ENCODE assay signal across 8 cellular contexts in genomic region chr3:87088984-87089841, GRCh38.
A peak's percentile ranks its signal among the peaks of the same experiment; 100 is the strongest.
DNase-seq lines count a peak whose midpoint lies in the region; ATAC-seq, FAIRE-seq and TF ChIP-seq lines count a peak whose summit lies in the region.

No MANE protein-coding gene starts in this region.

- H3K79me2 ChIP-seq in keratinocyte (ENCODE audit: control insufficient read depth, insufficient read depth, low read length): no peaks in the 10 kb centered on the region
- H3K79me2 ChIP-seq in mesendoderm (ENCODE audit: control insufficient read depth, insufficient read depth, low read length): no peaks in the 10 kb centered on the region

- H3K36me3 Mint-ChIP-seq in activated naive CD4-positive, alpha-beta T cell treated with anti-CD3 and anti-CD28 coated beads, Interleukin-2, amount 50 U/mL, for 24 hours: no peaks in the 10 kb centered on the region
- H3K36me3 Mint-ChIP-seq in stimulated activated naive B cell treated with anti-CD40 and anti-IgM and Interleukin-4, amounts not matched to agents 10 μg/mL and 1 μg/mL and 100 μg/mL, for 72 hours: no peaks in the 10 kb centered on the region

- no peak for FAIRE-seq in keratinocyte (lab: Jason Lieb, UNC)

- H2BK15ac ChIP-seq in mesendoderm (replicated peaks; ENCODE audit: low read depth): no peak overlapping the region

- no peak overlapping the region for H2BK120ac ChIP-seq in mesendoderm (ENCODE audit: low read depth, low read length)

- H3K27me3 Mint-ChIP-seq in activated naive CD4-positive, alpha-beta T cell treated with anti-CD3 and anti-CD28 coated beads, Interleukin-2, amount 50 U/mL, for 24 hours: peaks cover 4% of the 10 kb centered on the region
- H3K27me3 Mint-ChIP-seq in stimulated activated naive B cell treated with anti-CD40 and anti-IgM and Interleukin-4, amounts not matched to agents 10 μg/mL and 1 μg/mL and 100 μg/mL, for 72 hours: peaks cover 0 to 4% of the 10 kb centered on the region in 2 donors

- no peaks in the 10 kb centered on the region for H3K9me1 ChIP-seq in keratinocyte (ENCODE audit: control insufficient read depth, extremely low read depth, insufficient read depth, low read length)

- H3K36me3 ChIP-seq in body of pancreas (replicated peaks in 1 of 2; ENCODE audit: insufficient read depth in 1 of 2, low read depth in 2 of 2) (no peaks in the 10 kb centered on the region), keratinocyte (ENCODE audit: control insufficient read depth in 2 of 2, extremely low read depth in 1 of 2, insufficient read depth in 2 of 2, low read length in 2 of 2) (no peaks in the 10 kb centered on the region), mesendoderm (ENCODE audit: control insufficient read depth, insufficient read depth, low read length) (no peaks in the 10 kb centered on the region)

- ATAC-seq in HG02678 (IDR thresholded peaks at IDR 0.05; ENCODE audit: unreplicated experiment) (peak; percentile 75), body of pancreas (peak; percentile 95)
- peak; percentile 78 to 83 for ATAC-seq in stimulated activated naive B cell treated with anti-CD40 and anti-IgM and Interleukin-4, amounts not matched to agents 10 μg/mL and 1 μg/mL and 100 μg/mL, for 72 hours (replicated peaks)

- H3K4me2 ChIP-seq in keratinocyte (ENCODE audit: control insufficient read depth, extremely low read depth, insufficient read depth, low read depth, low read length): peak overlapping the region; percentile 90
- no peak overlapping the region for H3K4me2 ChIP-seq in mesendoderm (ENCODE audit: low read length)

- no peak overlapping the region for H3K4ac ChIP-seq in mesendoderm (ENCODE audit: low read depth, low read length)

- no peak overlapping the region for H4K8ac ChIP-seq in mesendoderm (ENCODE audit: low read depth, low read length)

- no peak overlapping the region for H3K23ac ChIP-seq in mesendoderm (ENCODE audit: low read length)

- H3K79me1 ChIP-seq in mesendoderm (ENCODE audit: low read length): no peaks in the 10 kb centered on the region

- TF ChIP-seq CTCF in body of pancreas (IDR thresholded peaks at IDR 0.05): no peak
- TF ChIP-seq CTCF in keratinocyte (optimal IDR thresholded peaks at IDR 0.05 in 1 of 3, IDR thresholded peaks at IDR 0.05 in 1 of 3, conservative IDR thresholded peaks at IDR 0.05 in 1 of 3; ENCODE audit: extremely low read depth in 1 of 3, insufficient read depth in 2 of 3, low read length in 3 of 3): no peak

- no peaks in the 10 kb centered on the region for H4K20me1 ChIP-seq in keratinocyte (ENCODE audit: control insufficient read depth, extremely low read depth, insufficient read depth, low read length)

- peaks cover 12% of the 10 kb centered on the region for H3K4me1 Mint-ChIP-seq in activated naive CD4-positive, alpha-beta T cell treated with anti-CD3 and anti-CD28 coated beads, Interleukin-2, amount 50 U/mL, for 24 hours
- H3K4me1 Mint-ChIP-seq in stimulated activated naive B cell treated with anti-CD40 and anti-IgM and Interleukin-4, amounts not matched to agents 10 μg/mL and 1 μg/mL and 100 μg/mL, for 72 hours: peaks cover 4 to 18% of the 10 kb centered on the region in 2 donors

- no peak for DNase-seq in activated naive CD4-positive, alpha-beta T cell treated with Interleukin-2 at 50 U/mL for 16 hours
- DNase-seq in NCI-H345 treated with DMSO at 0.1 percent for 48 hours (lab: John Stamatoyannopoulos, UW; ENCODE audit: unreplicated experiment): peak; percentile 10
- peak; percentile 49 to 68 (median 62) for DNase-seq in body of pancreas
- DNase-seq in keratinocyte (ENCODE audit: low read depth, low spot score): no peak
- no peak for DNase-seq in stimulated activated naive B cell treated with anti-CD40 and anti-IgM and Interleukin-4, amounts not matched to agents 10 μg/mL and 1 μg/mL and 100 μg/mL, for 72 hours
- no peak for DNase-seq in mesendoderm

- dilution Hi-C loops in keratinocyte (cut with MboI; ENCODE audit: extremely low pct_ligation_motif_present, low sequenced_read_pairs): no loop called here

- no peak overlapping the region for H2BK5ac ChIP-seq in mesendoderm (ENCODE audit: low read length)

- 2 to 6% methylated on average over 25 to 39 of the region's 41 CpGs for WGBS in body of pancreas, 2 donors
- WGBS in mesendoderm (ENCODE audit: extremely low coverage, insufficient coverage, low lambda C conversion rate): no CpG with 5 or more reads among the region's 41 CpGs

- H3K27ac ChIP-seq in body of pancreas (peak overlapping the region; percentile 62 to 82 (median 75)), keratinocyte (ENCODE audit: control insufficient read depth, insufficient read depth, low read length) (no peak overlapping the region), mesendoderm (ENCODE audit: low read depth, low read length) (no peak overlapping the region)

- H3K56ac ChIP-seq in mesendoderm (ENCODE audit: low read length): no peak overlapping the region

- H2AK5ac ChIP-seq in mesendoderm (ENCODE audit: low read length): no peak overlapping the region

- no peak overlapping the region for H3K27ac Mint-ChIP-seq in activated naive CD4-positive, alpha-beta T cell treated with anti-CD3 and anti-CD28 coated beads, Interleukin-2, amount 50 U/mL, for 24 hours
- peak overlapping the region; percentile 67 for H3K27ac Mint-ChIP-seq in stimulated activated naive B cell treated with anti-CD40 and anti-IgM and Interleukin-4, amounts not matched to agents 10 μg/mL and 1 μg/mL and 100 μg/mL, for 72 hours

- H4K5ac ChIP-seq in mesendoderm (ENCODE audit: low read length): no peak overlapping the region

- H3K9me3 ChIP-seq in body of pancreas: no peaks in the 10 kb centered on the region
- H3K9me3 ChIP-seq in keratinocyte (ENCODE audit: control insufficient read depth, low read depth, low read length): no peaks in the 10 kb centered on the region

- H3K4me3 Mint-ChIP-seq in activated naive CD4-positive, alpha-beta T cell treated with anti-CD3 and anti-CD28 coated beads, Interleukin-2, amount 50 U/mL, for 24 hours: peak overlapping the region; percentile 70
- peak overlapping the region; percentile 84 to 90 for H3K4me3 Mint-ChIP-seq in stimulated activated naive B cell treated with anti-CD40 and anti-IgM and Interleukin-4, amounts not matched to agents 10 μg/mL and 1 μg/mL and 100 μg/mL, for 72 hours

- peaks cover 4% of the 10 kb centered on the region for H3K4me1 ChIP-seq in body of pancreas
- H3K4me1 ChIP-seq in keratinocyte (ENCODE audit: control insufficient read depth, extremely low read depth, insufficient read depth, low read length): peaks cover 10% of the 10 kb centered on the region
- H3K4me1 ChIP-seq in mesendoderm (ENCODE audit: control insufficient read depth, low read depth, low read length): no peaks in the 10 kb centered on the region

- no peak overlapping the region for H3K18ac ChIP-seq in mesendoderm (ENCODE audit: low read length)

- peak overlapping the region; percentile 99 for H2AFZ ChIP-seq in keratinocyte (ENCODE audit: control insufficient read depth, low read length)

- peak overlapping the region; percentile 43 to 49 for H3K4me3 ChIP-seq in body of pancreas
- peak overlapping the region; percentile 39 to 66 (median 63) for H3K4me3 ChIP-seq in keratinocyte (ENCODE audit: control insufficient read depth in 2 of 3, extremely low read depth in 1 of 3, insufficient read depth in 2 of 3, low read depth in 1 of 3, low read length in 3 of 3)
- no peak overlapping the region for H3K4me3 ChIP-seq in mesendoderm (ENCODE audit: low read length)

- intact Hi-C loops in body of pancreas (cut with DNase I): no loop called here

- no peaks in the 10 kb centered on the region for H3K9me3 Mint-ChIP-seq in activated naive CD4-positive, alpha-beta T cell treated with anti-CD3 and anti-CD28 coated beads, Interleukin-2, amount 50 U/mL, for 24 hours
- no peaks in the 10 kb centered on the region for H3K9me3 Mint-ChIP-seq in stimulated activated naive B cell treated with anti-CD40 and anti-IgM and Interleukin-4, amounts not matched to agents 10 μg/mL and 1 μg/mL and 100 μg/mL, for 72 hours

- peak overlapping the region; percentile 44 for H3K9ac ChIP-seq in keratinocyte (ENCODE audit: control insufficient read depth, extremely low read depth, insufficient read depth, low read length)
- no peak overlapping the region for H3K9ac ChIP-seq in mesendoderm (ENCODE audit: low read length)

- no peaks in the 10 kb centered on the region for H3K27me3 ChIP-seq in body of pancreas
- H3K27me3 ChIP-seq in keratinocyte (ENCODE audit: control insufficient read depth, extremely low read depth, insufficient read depth, low read length): no peaks in the 10 kb centered on the region
- H3K27me3 ChIP-seq in mesendoderm (ENCODE audit: insufficient read depth, low read length, poor library complexity): no peaks in the 10 kb centered on the region

- peak; percentile 28 to 84 (median 71) for TF ChIP-seq POLR2A in body of pancreas (IDR thresholded peaks at IDR 0.05)

Comparison
In these comparisons a context has a peak if more than half of its experiments do, and no peak if none do; other contexts are left out.
1. DNase-seq: peak in NCI-H345 treated with DMSO at 0.1 percent for 48 hours (single experiment) and body of pancreas (4 of 4); none in activated naive CD4-positive, alpha-beta T cell treated with Interleukin-2 at 50 U/mL for 16 hours (single experiment), keratinocyte (single experiment), stimulated activated naive B cell treated with anti-CD40 and anti-IgM and Interleukin-4, amounts not matched to agents 10 μg/mL and 1 μg/mL and 100 μg/mL, for 72 hours (single experiment) and mesendoderm (single experiment).
2. H3K27ac ChIP-seq: peak in body of pancreas (4 of 4); none in keratinocyte (single experiment) and mesendoderm (single experiment).
3. Peak in every context shown above with its lines, with median percentiles within 50 percentile points of each other: ATAC-seq.